ENCODE assay signal across 24 cellular contexts in genomic region chr5:174678107-174678506, GRCh38. TPM values are rescaled to one million over a fixed set of nuclear protein-coding genes. Genes with fewer than 3 reads are reported as not detected.
"Had no signal": no experiment of that assay in that cellular context is flagged by ENCODE, and none has a peak within 500 bp of the region (broad histone marks: within the 10 kb centered on the region; RNA-seq: fewer than 3 reads in every experiment).

No MANE protein-coding gene starts in this region.

- H3K4me1 Mint-ChIP-seq: naive thymus-derived CD4-positive, alpha-beta T cell had no signal

- ATAC-seq: effector memory CD8-positive, alpha-beta T cell; esophagus mucosa; gastrocnemius medialis; heart right ventricle; left cardiac atrium; left lung; left ventricle myocardium superior; lower lobe of right lung; naive thymus-derived CD4-positive, alpha-beta T cell had no signal

- H3K27me3 Mint-ChIP-seq: dendritic cell treated with granulocyte-macrophage colony-stimulating factor and Interleukin-4, amounts not matched to agents 40 ng/mL and 50 ng/mL, for 4 days; effector memory CD8-positive, alpha-beta T cell had no signal

- H3K36me3 Mint-ChIP-seq: naive thymus-derived CD4-positive, alpha-beta T cell had no signal

- H3K27me3 ChIP-seq: colonic mucosa had no signal

- DNase-seq: colonic mucosa; cortex of kidney; effector CD8-positive, alpha-beta T cell; effector memory CD8-positive, alpha-beta T cell; endodermal cell; erythroblast; esophagus squamous epithelium; foreskin fibroblast; foreskin melanocyte; gastrocnemius medialis; glutamatergic neuron; head of caudate nucleus; heart right ventricle; hippocampal formation; left cardiac atrium; left lung; left ventricle myocardium superior; lower lobe of right lung; mesenchymal stem cell; midbrain; naive thymus-derived CD4-positive, alpha-beta T cell had no signal

- H3K4me3 ChIP-seq: colonic mucosa, esophagus squamous epithelium, gastrocnemius medialis, heart right ventricle, left lung, lower lobe of right lung had no signal

- H3K4me3 Mint-ChIP-seq: dendritic cell treated with granulocyte-macrophage colony-stimulating factor and Interleukin-4, amounts not matched to agents 40 ng/mL and 50 ng/mL, for 4 days; effector memory CD8-positive, alpha-beta T cell; endodermal cell; naive thymus-derived CD4-positive, alpha-beta T cell had no signal

- H3K27ac Mint-ChIP-seq: dendritic cell treated with granulocyte-macrophage colony-stimulating factor and Interleukin-4, amounts not matched to agents 40 ng/mL and 50 ng/mL, for 4 days; effector memory CD8-positive, alpha-beta T cell; endodermal cell; naive thymus-derived CD4-positive, alpha-beta T cell had no signal

- H3K9me3 ChIP-seq: colonic mucosa, esophagus squamous epithelium, gastrocnemius medialis, left lung, lower lobe of right lung had no signal

- H3K27ac ChIP-seq: colonic mucosa, epithelial cell of prostate, esophagus squamous epithelium, gastrocnemius medialis, heart right ventricle, left lung, lower lobe of right lung had no signal

- H3K36me3 ChIP-seq: colonic mucosa, esophagus squamous epithelium, gastrocnemius medialis, heart right ventricle, left lung, lower lobe of right lung had no signal

- H3K9me3 Mint-ChIP-seq: dendritic cell treated with granulocyte-macrophage colony-stimulating factor and Interleukin-4, amounts not matched to agents 40 ng/mL and 50 ng/mL, for 4 days had no signal

- H3K4me1 ChIP-seq: colonic mucosa, esophagus squamous epithelium, gastrocnemius medialis, heart right ventricle, left lung, lower lobe of right lung had no signal

RNA-seq across cellular contexts. Expression of gene MSX2, which starts 46.3 kb away (rescaled TPM):
- polyA plus RNA-seq: naive thymus-derived CD4-positive, alpha-beta T cell had no signal
